Comparison of ENCODE assay signal across 9 cellular contexts in the genomic region with DNA sequence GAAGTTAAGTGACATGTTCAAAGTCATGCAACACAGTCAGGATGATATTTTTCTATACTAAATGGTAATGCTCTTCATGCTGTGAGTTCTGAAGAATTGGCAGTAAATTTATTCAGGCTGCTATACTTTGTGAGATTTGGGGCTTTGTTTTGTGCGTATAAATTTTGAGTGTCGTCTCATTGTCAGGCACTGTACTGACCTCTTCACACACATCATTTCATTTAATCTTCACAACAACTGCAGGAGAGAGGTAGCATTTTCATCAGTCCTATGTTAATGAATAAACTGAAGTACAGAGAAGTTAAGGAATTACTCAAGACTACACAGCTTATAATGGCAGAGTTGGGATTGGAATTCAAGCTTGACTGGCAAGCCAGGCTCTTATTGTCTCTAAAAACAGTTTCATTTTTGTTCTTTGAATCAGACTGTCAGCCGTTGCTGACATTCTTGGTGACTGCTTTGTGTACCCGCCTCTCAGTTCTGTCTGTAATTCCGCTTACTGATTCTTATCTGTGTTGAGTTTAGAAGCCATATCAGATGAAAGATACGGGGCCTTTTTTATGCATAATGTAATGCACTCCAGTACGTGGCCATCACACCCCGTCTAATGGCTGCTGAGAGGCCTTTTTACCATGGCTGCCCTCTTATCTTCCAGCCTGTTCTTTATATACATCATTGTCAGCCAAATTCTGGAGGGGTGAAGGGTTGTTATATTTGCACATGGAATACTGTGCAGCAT.
A peak's percentile ranks its signal among the peaks of the same experiment; 100 is the strongest.
DNase-seq lines count a peak whose midpoint lies in the region; ATAC-seq and TF ChIP-seq lines count a peak whose summit lies in the region.
"Had no signal": no experiment of that assay in that cellular context is flagged by ENCODE, and none has a peak within 500 bp of the region (broad histone marks: within the 10 kb centered on the region; RNA-seq: fewer than 3 reads in every experiment).

No MANE protein-coding gene starts in this region.

- no peak for TF ChIP-seq CTCF in fibroblast of villous mesenchyme (IDR thresholded peaks at IDR 0.05; ENCODE audit: insufficient read depth, low read depth, low read length)
- TF ChIP-seq CTCF in H9 (conservative IDR thresholded peaks at IDR 0.05) = no peak
- no peak for TF ChIP-seq CTCF in sigmoid colon (IDR thresholded peaks at IDR 0.05)

- POLR2A ChIA-PET in activated CD4-positive, alpha-beta T cell treated with anti-CD3 and anti-CD28 coated beads, Interleukin-2, amount 10 ng/mL, durations not matched to agents 7 days and 5 days (lab: Charles Lee) = no interaction called here

- H3K27ac Mint-ChIP-seq in activated CD4-positive, alpha-beta T cell treated with anti-CD3 and anti-CD28 coated beads, Interleukin-2, amount 10 ng/mL, durations not matched to agents 7 days and 5 days = peak overlapping the region; percentile 94
- H3K27ac Mint-ChIP-seq in H9 = no peak overlapping the region

- H3K23me2 ChIP-seq in H9 (ENCODE audit: insufficient read length, low read depth, low read length, poor library complexity, severe bottlenecking) = no peaks in the 10 kb centered on the region

- H3K4me1 ChIP-seq in H9 (ENCODE audit: insufficient read depth, low read length) (no peaks in the 10 kb centered on the region), sigmoid colon (no peaks in the 10 kb centered on the region)
- H3K4me1 ChIP-seq: BLaER1 had no signal

- peak; percentile 75 for ATAC-seq in activated CD4-positive, CD25-positive, alpha-beta regulatory T cell treated with anti-CD3 and anti-CD28 coated beads, Interleukin-2, amount 50 U/mL, for 24 hours
- no peak for ATAC-seq in GM18858 (IDR thresholded peaks at IDR 0.05; ENCODE audit: unreplicated experiment)

- CTCF ChIA-PET in activated CD4-positive, alpha-beta T cell treated with anti-CD3 and anti-CD28 coated beads, Interleukin-2, amount 10 ng/mL, durations not matched to agents 7 days and 5 days (lab: Charles Lee) = interaction anchor here (1.5 kb wide), 1 partner anchor 8 kb away, joined by 3 read pairs; no protein-coding TSS in a partner anchor

- no peak overlapping the region for H4K91ac ChIP-seq in H9 (ENCODE audit: insufficient read length, low read depth, low read length)

- peak overlapping the region; percentile 64 for H3K4me3 Mint-ChIP-seq in activated CD4-positive, alpha-beta T cell treated with anti-CD3 and anti-CD28 coated beads, Interleukin-2, amount 10 ng/mL, durations not matched to agents 7 days and 5 days
- no peak overlapping the region for H3K4me3 Mint-ChIP-seq in H9

- intact Hi-C loops in sigmoid colon (cut with DNase I) = no loop called here

- no peak overlapping the region for H2BK12ac ChIP-seq in H9 (ENCODE audit: insufficient read length, low read depth, low read length)

- no peaks in the 10 kb centered on the region for H3K79me2 ChIP-seq in H9 (ENCODE audit: insufficient read depth, low read length)

- H3K9me3 ChIP-seq in H9 (ENCODE audit: control insufficient read depth, low read depth, low read length) (no peaks in the 10 kb centered on the region), sigmoid colon (no peaks in the 10 kb centered on the region)
- H3K9me3 ChIP-seq: BLaER1 had no signal

- no peaks in the 10 kb centered on the region for H3K27me3 Mint-ChIP-seq in activated CD4-positive, alpha-beta T cell treated with anti-CD3 and anti-CD28 coated beads, Interleukin-2, amount 10 ng/mL, durations not matched to agents 7 days and 5 days
- no peaks in the 10 kb centered on the region; the same call in 1 of the 2 replicates for H3K27me3 Mint-ChIP-seq in H9 (ENCODE audit: low read depth)

- H3K23ac ChIP-seq in H9 (ENCODE audit: insufficient read length, low read depth, low read length) = no peak overlapping the region

- H2BK20ac ChIP-seq in H9 (ENCODE audit: low read depth, low read length, poor library complexity, severe bottlenecking) = no peak overlapping the region

- no peak overlapping the region for H2BK120ac ChIP-seq in H9 (ENCODE audit: low read depth, low read length, poor library complexity, severe bottlenecking)

- no peaks in the 10 kb centered on the region for H3K79me1 ChIP-seq in H9 (ENCODE audit: insufficient read depth, low read depth, low read length, poor library complexity, severe bottlenecking)

- no peak for TF ChIP-seq EP300 in sigmoid colon (IDR thresholded peaks at IDR 0.05)

- no peak for DNase-seq in activated CD4-positive, CD25-positive, alpha-beta regulatory T cell (lab: John Stamatoyannopoulos, UW)
- DNase-seq in activated CD4-positive, alpha-beta T cell treated with anti-CD3 and anti-CD28 coated beads, Interleukin-2, amount 10 ng/mL, durations not matched to agents 7 days and 5 days = peak; percentile 64
- DNase-seq in fibroblast of villous mesenchyme (ENCODE audit: low read depth) (peak; percentile 38), H9 (no peak), sigmoid colon (no peak)
- peak; percentile 24 to 47 for DNase-seq in stimulated activated CD4-positive, alpha-beta T cell treated with anti-CD3 and anti-CD28 coated beads, Interleukin-2, amount 100 ng/mL, for 24 hours

- no peaks in the 10 kb centered on the region for H3K9me3 Mint-ChIP-seq in activated CD4-positive, alpha-beta T cell treated with anti-CD3 and anti-CD28 coated beads, Interleukin-2, amount 10 ng/mL, durations not matched to agents 7 days and 5 days
- no peaks in the 10 kb centered on the region for H3K9me3 Mint-ChIP-seq in H9

- WGBS in H9 (ENCODE audit: extremely low coverage, insufficient read length, low lambda C conversion rate) = no CpG with 5 or more reads among the region's 8 CpGs
- 37 to 56% methylated on average over 8 of the region's 8 CpGs for WGBS in sigmoid colon, 2 donors

- peaks cover 0 to 7% (median 5%) of the 10 kb centered on the region in 4 donors for H3K36me3 ChIP-seq in sigmoid colon

- H2AFZ ChIP-seq in H9 (ENCODE audit: low read length) = no peak overlapping the region

- no peaks in the 10 kb centered on the region for H4K20me1 ChIP-seq in H9 (ENCODE audit: control insufficient read depth, insufficient read depth, insufficient read length)
- H4K20me1 ChIP-seq: BLaER1 had no signal

- H2BK15ac ChIP-seq in H9 (ENCODE audit: low read depth, low read length) = no peak overlapping the region

- H3K4me2 ChIP-seq in H9 (ENCODE audit: insufficient read depth, insufficient read length, low read length) = no peak overlapping the region
- H3K4me2 ChIP-seq: BLaER1 had no signal

- no peak overlapping the region for H3K9ac ChIP-seq in H9 (ENCODE audit: extremely low read depth, insufficient read length, low read length)
- H3K9ac ChIP-seq: BLaER1 had no signal

- H2AK5ac ChIP-seq in H9 (ENCODE audit: insufficient read length, low read length) = no peak overlapping the region

- no peak overlapping the region for H4K8ac ChIP-seq in H9 (replicated peaks; ENCODE audit: insufficient read length, low read depth, low read length)

- peaks cover 31% of the 10 kb centered on the region for H3K4me1 Mint-ChIP-seq in activated CD4-positive, alpha-beta T cell treated with anti-CD3 and anti-CD28 coated beads, Interleukin-2, amount 10 ng/mL, durations not matched to agents 7 days and 5 days
- no peaks in the 10 kb centered on the region for H3K4me1 Mint-ChIP-seq in H9

- H3K27ac ChIP-seq in H9 (ENCODE audit: insufficient read length, low read depth, low read length) (no peak overlapping the region), sigmoid colon (no peak overlapping the region)
- H3K27ac ChIP-seq: BLaER1 had no signal

- TF ChIP-seq POLR2A in sigmoid colon (IDR thresholded peaks at IDR 0.05) = no peak

- no peak overlapping the region for H3K4ac ChIP-seq in H9 (ENCODE audit: low read depth, low read length)

- no peak overlapping the region for H2BK5ac ChIP-seq in H9 (ENCODE audit: insufficient read length, low read length)

- H3K27me3 ChIP-seq in H9 (ENCODE audit: insufficient read depth, low read length) (no peaks in the 10 kb centered on the region), sigmoid colon (no peaks in the 10 kb centered on the region)
- H3K27me3 ChIP-seq: BLaER1 had no signal

- H3K56ac ChIP-seq in H9 (ENCODE audit: insufficient read length, low read depth, low read length) = no peak overlapping the region

- H3K4me3 ChIP-seq in fibroblast of villous mesenchyme (ENCODE audit: low read depth, low read length) = no peak overlapping the region
- H3K4me3 ChIP-seq in sigmoid colon = no peak overlapping the region
- H3K4me3 ChIP-seq: BLaER1 had no signal

- H3K18ac ChIP-seq in H9 (ENCODE audit: insufficient read length, low read depth, low read length) = no peak overlapping the region

- no peak overlapping the region for H4K5ac ChIP-seq in H9 (ENCODE audit: insufficient read length, low read depth, low read length)

- H3K14ac ChIP-seq in H9 (ENCODE audit: insufficient read depth, low read length) = no peak overlapping the region

- peaks cover 47% of the 10 kb centered on the region for H3K36me3 Mint-ChIP-seq in activated CD4-positive, alpha-beta T cell treated with anti-CD3 and anti-CD28 coated beads, Interleukin-2, amount 10 ng/mL, durations not matched to agents 7 days and 5 days (ENCODE audit: low read depth)
- H3K36me3 Mint-ChIP-seq in H9 (ENCODE audit: insufficient read depth in 1 of 3, low read depth in 3 of 3) = peaks cover 3 to 14% (median 3%) of the 10 kb centered on the region in 3 experiments; a peak in 5 of 7 replicates

- H3T11ph ChIP-seq in H9 (ENCODE audit: low read length) = no peak overlapping the region

Comparison
In these comparisons a context has a peak if more than half of its experiments do, and no peak if none do; other contexts are left out.
1. DNase-seq: peak in activated CD4-positive, alpha-beta T cell treated with anti-CD3 and anti-CD28 coated beads, Interleukin-2, amount 10 ng/mL, durations not matched to agents 7 days and 5 days (single experiment), fibroblast of villous mesenchyme (single experiment) and stimulated activated CD4-positive, alpha-beta T cell treated with anti-CD3 and anti-CD28 coated beads, Interleukin-2, amount 100 ng/mL, for 24 hours (2 of 2); none in activated CD4-positive, CD25-positive, alpha-beta regulatory T cell (0 of 4), H9 (single experiment) and sigmoid colon (single experiment).